ENCODE assay signal across 27 cellular contexts in genomic region chr10:127064474-127064873, GRCh38.
"Had no signal": no experiment of that assay in that cellular context is flagged by ENCODE, and none has a peak within 500 bp of the region (broad histone marks: within the 10 kb centered on the region; RNA-seq: fewer than 3 reads in every experiment).

No MANE protein-coding gene starts in this region.

- H3K27ac ChIP-seq: adrenal gland, body of pancreas, breast epithelium, KMS-11, SJSA1 had no signal

- H3K4me1 ChIP-seq: adrenal gland, body of pancreas, breast epithelium, SJSA1 had no signal

- H3K27ac Mint-ChIP-seq: activated CD4-positive, alpha-beta T cell treated with anti-CD3 and anti-CD28 coated beads, Interleukin-2, amount 10 ng/mL, durations not matched to agents 24 days and 14 days; activated CD8-positive, alpha-beta T cell treated with anti-CD3 and anti-CD28 coated beads for 36 hours; activated naive CD4-positive, alpha-beta T cell treated with anti-CD3 and anti-CD28 coated beads for 36 hours; activated naive CD4-positive, alpha-beta T cell treated with anti-CD3 and anti-CD28 coated beads, Interleukin-2, amount 50 U/mL, for 72 hours; activated T-helper 2 cell treated with anti-CD3 and anti-CD28 coated beads, Interferon-gamma antibody, Interleukin-2, Interleukin-4, amounts not matched to agents 10 μg/mL and 5 μg/mL and 100 μg/mL, durations not matched to agents 14 hours and 24 hours and 36 hours had no signal

- H3K27me3 Mint-ChIP-seq: activated CD4-positive, alpha-beta T cell treated with anti-CD3 and anti-CD28 coated beads, Interleukin-2, amount 10 ng/mL, durations not matched to agents 24 days and 14 days; activated CD8-positive, alpha-beta T cell treated with anti-CD3 and anti-CD28 coated beads for 36 hours had no signal

- H3K4me3 ChIP-seq: adrenal gland, body of pancreas, breast epithelium, SJSA1 had no signal

- H3K36me3 ChIP-seq: breast epithelium had no signal

- H3K4me1 Mint-ChIP-seq: activated CD4-positive, alpha-beta T cell treated with anti-CD3 and anti-CD28 coated beads, Interleukin-2, amount 10 ng/mL, durations not matched to agents 24 days and 14 days had no signal

- DNase-seq: activated CD4-positive, alpha-beta T cell treated with anti-CD3 and anti-CD28 coated beads, Interleukin-2, amount 10 ng/mL, durations not matched to agents 24 days and 14 days; activated CD4-positive, alpha-beta T cell treated with anti-CD3 and anti-CD28 coated beads, Interleukin-2, amount 50 U/mL, for 4 hours; activated CD8-positive, alpha-beta T cell treated with anti-CD3 and anti-CD28 coated beads for 36 hours; activated gamma-delta T cell; activated naive CD4-positive, alpha-beta T cell treated with anti-CD3 and anti-CD28 coated beads for 36 hours; activated T-cell treated with anti-CD3 and anti-CD28 coated beads, Interleukin-2, amount 50 U/mL, for 1 hour; adrenal gland; body of pancreas; MM.1S; MV-4-11; NCI-H1092; NCI-H1436 treated with DMSO at 0.1 percent for 48 hours; NCI-H1694 treated with DMSO at 0.1 percent for 48 hours; NCI-H2029; NCI-H345; NCI-H524 treated with DMSO at 0.1 percent for 48 hours; SHP77 treated with DMSO at 0.1 percent for 48 hours; SW 1271; T-helper 1 cell; T1000 had no signal

- H3K36me3 Mint-ChIP-seq: activated naive CD4-positive, alpha-beta T cell treated with anti-CD3 and anti-CD28 coated beads, Interleukin-2, amount 50 U/mL, for 72 hours had no signal

- H3K27me3 ChIP-seq: adrenal gland, body of pancreas, breast epithelium, SJSA1 had no signal

- H3K4me3 Mint-ChIP-seq: activated CD4-positive, alpha-beta T cell treated with anti-CD3 and anti-CD28 coated beads, Interleukin-2, amount 10 ng/mL, durations not matched to agents 24 days and 14 days; activated CD8-positive, alpha-beta T cell treated with anti-CD3 and anti-CD28 coated beads for 36 hours; activated naive CD4-positive, alpha-beta T cell treated with anti-CD3 and anti-CD28 coated beads for 36 hours had no signal

- ATAC-seq: activated CD8-positive, alpha-beta T cell treated with anti-CD3 and anti-CD28 coated beads for 36 hours; activated naive CD4-positive, alpha-beta T cell treated with anti-CD3 and anti-CD28 coated beads, Interleukin-2, amount 50 U/mL, for 72 hours; body of pancreas; Panc1; SK-N-SH treated with all-trans-retinoic acid at 6 μM for 48 hours had no signal

- H3K9me3 ChIP-seq: body of pancreas had no signal
